ENCODE assay signal across 8 cellular contexts in genomic region chr2:56184500-56184996, GRCh38. TPM values are rescaled to one million over a fixed set of nuclear protein-coding genes. Genes with fewer than 3 reads are reported as not detected.
A peak's percentile ranks its signal among the peaks of the same experiment; 100 is the strongest.
DNase-seq lines count a peak whose midpoint lies in the region; ATAC-seq and TF ChIP-seq lines count a peak whose summit lies in the region.

No MANE protein-coding gene starts in this region.

- 0% methylated on average over 1 of the region's 64 CpGs; no CpG with 5 or more reads in 1 of the 2 donors for WGBS in esophagus squamous epithelium, 2 donors
- 0% methylated on average over 9 to 64 of the region's 64 CpGs for WGBS in ovary, 3 donors

- no peak for TF ChIP-seq EP300 in ovary (IDR thresholded peaks at IDR 0.05)

- H3K36me3 ChIP-seq in esophagus squamous epithelium (no peaks in the 10 kb centered on the region), ovary (no peaks in the 10 kb centered on the region)

- H3K4me3 ChIP-seq in esophagus squamous epithelium = peak overlapping the region; percentile 39 to 74 (median 54)
- peak overlapping the region; percentile 63 for H3K4me3 ChIP-seq in ovary

- in situ Hi-C loops in ACHN (cut with HindIII; ENCODE audit: low pct_ligation_motif_present, low pct_unique_long_range_greater_than_20kb, low sequenced_read_pairs) = no loop called here

- no peak for TF ChIP-seq POLR2A in esophagus squamous epithelium (IDR thresholded peaks at IDR 0.05)
- TF ChIP-seq POLR2A in ovary (IDR thresholded peaks at IDR 0.05) = no peak

- H3K27ac ChIP-seq in esophagus squamous epithelium (peak overlapping the region in 3 of 4 donors; percentile 49 to 72 (median 67)), ovary (no peak overlapping the region)

- H3K4me1 ChIP-seq in esophagus squamous epithelium (peaks cover 7 to 28% (median 19%) of the 10 kb centered on the region in 3 donors), ovary (ENCODE audit: insufficient read depth) (peaks cover 6% of the 10 kb centered on the region)

- DNase-seq in ACHN (peak; percentile 4), NCI-H526 treated with DMSO at 0.1 percent for 48 hours (lab: John Stamatoyannopoulos, UW) (peak; percentile 44), esophagus squamous epithelium (lab: John Stamatoyannopoulos, UW) (no peak), ovary (peak in 2 of 5 donors; percentile 18 to 32)

- ATAC-seq in GM19351 (IDR thresholded peaks at IDR 0.05; ENCODE audit: unreplicated experiment) (peak; percentile 13), GM19467 (IDR thresholded peaks at IDR 0.05; ENCODE audit: unreplicated experiment) (no peak), GM18858 (IDR thresholded peaks at IDR 0.05; ENCODE audit: unreplicated experiment) (no peak), GM18873 (IDR thresholded peaks at IDR 0.05; ENCODE audit: low FRiP score, unreplicated experiment) (no peak)

- intact Hi-C loops in esophagus squamous epithelium (cut with DNase I) (loop anchor here (10.0 kb wide), 1 partner anchor 570 kb away; no protein-coding TSS in a partner anchor), ovary (cut with DNase I) (loop anchor here in 2 of 4 donors (10.0 kb wide), 2 partner anchors 570 to 1330 kb away; no protein-coding TSS in a partner anchor)

- TF ChIP-seq CTCF in esophagus squamous epithelium (IDR thresholded peaks at IDR 0.05) (no peak), ovary (IDR thresholded peaks at IDR 0.05) (no peak)

- H3K27me3 ChIP-seq in esophagus squamous epithelium (peaks cover 0 to 79% (median 6%) of the 10 kb centered on the region in 4 donors), ovary (no peaks in the 10 kb centered on the region)

- no peaks in the 10 kb centered on the region for H3K9me3 ChIP-seq in esophagus squamous epithelium
- H3K9me3 ChIP-seq in ovary = no peaks in the 10 kb centered on the region

RNA-seq across cellular contexts. Expression of gene CCDC85A, which starts 0.8 kb away (rescaled TPM):
- total RNA-seq in esophagus squamous epithelium (1 to 10 TPM in 2 of 4 donors, under 1 TPM in 2; 0.42 to 2.1 (median 1.3) TPM), ovary (1 to 10 TPM in 4 of 7 donors, under 1 TPM in 3; 0.18 to 6.8 (median 1.3) TPM)
- polyA plus RNA-seq in ovary = under 1 TPM; 0.17 to 0.65 TPM

Comparison
In these comparisons a context has a peak if more than half of its experiments do, and no peak if none do; other contexts are left out.
1. H3K27ac ChIP-seq: peak in esophagus squamous epithelium (3 of 4); none in ovary (0 of 2).